Comparison of ENCODE assay signal across 1 cellular context in genomic region chr9:71681708-71682268, GRCh38.
TF ChIP-seq lines count a peak whose summit lies in the region.

No MANE protein-coding gene starts in this region.

TF ChIP-seq in K562, 482 proteins besides CTCF, POLR2A, EP300 and RAD21 (continued from another document):
- TF ChIP-seq ZNF512 (tag; IDR thresholded peaks at IDR 0.05), result no peak
